In the genomic region with DNA sequence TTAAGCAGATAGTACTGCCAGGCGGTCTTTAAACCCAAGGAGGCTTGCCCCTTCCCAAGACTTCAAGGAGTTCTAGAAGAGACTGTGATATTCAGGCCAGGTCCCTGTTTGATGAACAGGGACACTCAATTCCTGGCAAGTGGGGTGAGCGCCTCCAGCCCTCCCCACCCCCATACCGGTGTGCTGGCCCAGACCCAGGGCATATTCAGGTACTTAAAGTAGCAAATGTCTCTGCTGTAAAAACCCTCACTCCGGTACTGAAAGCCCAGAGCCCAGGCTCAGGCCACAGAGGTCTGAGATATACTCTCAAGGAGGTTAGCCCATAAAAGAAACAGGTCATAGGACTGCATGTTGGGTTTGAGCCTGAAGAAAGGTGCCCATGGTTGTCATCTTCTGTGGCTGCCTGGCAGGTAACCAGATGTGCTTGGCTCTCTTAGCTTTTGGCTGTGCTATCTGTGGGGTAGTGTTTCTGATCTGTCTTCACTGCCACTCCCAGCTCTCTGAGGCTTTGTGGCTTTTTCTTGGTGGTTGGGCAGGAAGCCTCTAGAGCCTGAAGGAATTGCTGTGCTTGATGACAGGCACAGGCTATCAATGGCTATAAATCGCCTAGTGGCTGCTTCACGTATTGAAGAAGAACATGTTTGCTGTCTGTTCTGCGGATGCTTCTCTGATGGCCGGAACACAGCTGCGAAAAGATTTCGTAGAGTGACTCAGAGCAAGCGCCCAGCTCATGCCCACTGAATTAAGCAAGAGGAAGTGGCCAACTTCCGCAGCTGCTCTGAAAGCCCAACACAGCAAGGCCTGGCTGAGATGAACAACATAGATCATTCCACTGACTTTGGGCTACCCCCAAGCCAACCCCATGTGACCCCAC, we compare ENCODE assay signal across 8 cellular contexts.
A peak's percentile ranks its signal among the peaks of the same experiment; 100 is the strongest.
DNase-seq lines count a peak whose midpoint lies in the region; ATAC-seq and TF ChIP-seq lines count a peak whose summit lies in the region.

No MANE protein-coding gene starts in this region.

- H3K4me3 ChIP-seq in GM12875 (ENCODE audit: low read depth, low read length), result no peak overlapping the region
- no peak overlapping the region for H3K4me3 ChIP-seq in right cardiac atrium (ENCODE audit: low read length)

- peak overlapping the region; percentile 95 for H3K27ac ChIP-seq in RWPE1
- H3K27ac ChIP-seq in right cardiac atrium (ENCODE audit: low read length), result no peak overlapping the region

- peak overlapping the region; percentile 47 for H3K4me3 Mint-ChIP-seq in activated naive CD4-positive, alpha-beta T cell treated with anti-CD3 and anti-CD28 coated beads, Interleukin-2, amount 10 ng/mL, durations not matched to agents 7 days and 5 days

- peaks cover 17% of the 10 kb centered on the region for H3K9me3 Mint-ChIP-seq in activated naive CD4-positive, alpha-beta T cell treated with anti-CD3 and anti-CD28 coated beads, Interleukin-2, amount 10 ng/mL, durations not matched to agents 7 days and 5 days

- H3K4me1 ChIP-seq in right cardiac atrium (ENCODE audit: control insufficient read depth, insufficient read depth, low read length), result no peaks in the 10 kb centered on the region

- peak overlapping the region; percentile 96 for H3K27ac Mint-ChIP-seq in activated naive CD4-positive, alpha-beta T cell treated with anti-CD3 and anti-CD28 coated beads, Interleukin-2, amount 10 ng/mL, durations not matched to agents 7 days and 5 days

- ATAC-seq in HG02798 (IDR thresholded peaks at IDR 0.05; ENCODE audit: poor library complexity, unreplicated experiment) (peak; percentile 73), right cardiac atrium (peak; percentile 14 to 43)

- H3K4me1 Mint-ChIP-seq in activated naive CD4-positive, alpha-beta T cell treated with anti-CD3 and anti-CD28 coated beads, Interleukin-2, amount 10 ng/mL, durations not matched to agents 7 days and 5 days, result peaks cover 92% of the 10 kb centered on the region

- intact Hi-C loops in right cardiac atrium (cut with DNase I), result no loop called here

- POLR2A ChIA-PET in RWPE1 (lab: Yijun Ruan, JAX; ENCODE audit: low non-redundant PET), result interaction anchor here (0.9 kb wide), 1 partner anchor 8 kb away, joined by 3 read pairs; no protein-coding TSS in a partner anchor

- peak; percentile 82 for DNase-seq in RWPE1 (ENCODE audit: low spot score)
- peak; percentile 88 for DNase-seq in activated naive CD4-positive, alpha-beta T cell treated with anti-CD3 and anti-CD28 coated beads, Interleukin-2, amount 10 ng/mL, durations not matched to agents 7 days and 5 days
- DNase-seq in right cardiac atrium, result peak in 2 of 3 donors; percentile 49 to 75
- DNase-seq in stimulated activated CD4-positive, alpha-beta T cell treated with anti-CD3 and anti-CD28 coated beads, Interleukin-1b, Interleukin-23, amount 100 ng/mL, for 4 hours (ENCODE audit: low read depth in 2 of 2), result peak; percentile 29 to 41
- no peak for DNase-seq in mesenteric fat pad (ENCODE audit: low spot score)
- no peak for DNase-seq in NCI-H1092 (lab: John Stamatoyannopoulos, UW)

- no peaks in the 10 kb centered on the region for H3K27me3 Mint-ChIP-seq in activated naive CD4-positive, alpha-beta T cell treated with anti-CD3 and anti-CD28 coated beads, Interleukin-2, amount 10 ng/mL, durations not matched to agents 7 days and 5 days

- H3K36me3 Mint-ChIP-seq in activated naive CD4-positive, alpha-beta T cell treated with anti-CD3 and anti-CD28 coated beads, Interleukin-2, amount 10 ng/mL, durations not matched to agents 7 days and 5 days, result peaks cover 39% of the 10 kb centered on the region

- CTCF ChIA-PET in RWPE1 (lab: Yijun Ruan, JAX), result interaction anchor here (0.7 to 1.2 kb wide), 4 partner anchors 51 to 415 kb away, joined by 3 to 6 read pairs (median 4); a partner anchor contains a TSS
- CTCF ChIA-PET in activated naive CD4-positive, alpha-beta T cell treated with anti-CD3 and anti-CD28 coated beads, Interleukin-2, amount 10 ng/mL, durations not matched to agents 7 days and 5 days (lab: Charles Lee), result interaction anchor here (0.8 to 3.5 kb wide), 12 partner anchors 10 to 415 kb away, joined by 3 to 31 read pairs (median 3); no protein-coding TSS in a partner anchor

- H3K9me3 ChIP-seq in right cardiac atrium (ENCODE audit: control insufficient read depth, low read length), result no peaks in the 10 kb centered on the region

- no peaks in the 10 kb centered on the region for H3K27me3 ChIP-seq in right cardiac atrium (ENCODE audit: control insufficient read depth, insufficient read depth)

- WGBS in right cardiac atrium, result 70% methylated on average over 12 of the region's 12 CpGs

- TF ChIP-seq CTCF in GM12875 (IDR thresholded peaks at IDR 0.05; ENCODE audit: borderline replicate concordance, insufficient read depth, low read depth, low read length), result peak; percentile 42; the same call in 1 of the 2 replicates
- peak; percentile 43 for TF ChIP-seq CTCF in RWPE1 (conservative IDR thresholded peaks at IDR 0.05; ENCODE audit: low read depth)

Comparison
In these comparisons a context has a peak if more than half of its experiments do, and no peak if none do; other contexts are left out.
1. DNase-seq: peak in RWPE1 (single experiment), activated naive CD4-positive, alpha-beta T cell treated with anti-CD3 and anti-CD28 coated beads, Interleukin-2, amount 10 ng/mL, durations not matched to agents 7 days and 5 days (single experiment), right cardiac atrium (2 of 3) and stimulated activated CD4-positive, alpha-beta T cell treated with anti-CD3 and anti-CD28 coated beads, Interleukin-1b, Interleukin-23, amount 100 ng/mL, for 4 hours (2 of 2); none in mesenteric fat pad (single experiment) and NCI-H1092 (single experiment).